Comparison of ENCODE assay signal across 8 cellular contexts in genomic region chr22:24146791-24147353, GRCh38. TPM values are rescaled to one million over a fixed set of nuclear protein-coding genes. Genes with fewer than 3 reads are reported as not detected.
DNase-seq lines count a peak whose midpoint lies in the region; ATAC-seq and TF ChIP-seq lines count a peak whose summit lies in the region.

No MANE protein-coding gene starts in this region.

- H3K4me3 ChIP-seq in Peyer's patch (no peak overlapping the region), fibroblast of mammary gland (ENCODE audit: control insufficient read depth, low read depth, low read length) (no peak overlapping the region)

- no peak for TF ChIP-seq CTCF in Peyer's patch (IDR thresholded peaks at IDR 0.05)
- no peak for TF ChIP-seq CTCF in fibroblast of mammary gland (conservative IDR thresholded peaks at IDR 0.05; ENCODE audit: control insufficient read depth, insufficient read depth, low read depth, low read length)

- H3K4me1 ChIP-seq in Peyer's patch = peaks cover 5 to 55% (median 32%) of the 10 kb centered on the region in 4 donors

- H3K27ac ChIP-seq in Peyer's patch = peak overlapping the region; percentile 54 to 79 (median 62)

- DNase-seq in D341Med (ENCODE audit: low spot score) (peak; percentile 52), Peyer's patch (no peak), fibroblast of mammary gland (ENCODE audit: low read depth) (peak; percentile 77), renal cortical epithelial cell (ENCODE audit: low read depth) (peak; percentile 79), GOT3 (lab: John Stamatoyannopoulos, UW) (no peak)

- no peaks in the 10 kb centered on the region for H3K9me3 ChIP-seq in Peyer's patch

- H3K27me3 ChIP-seq in Peyer's patch = no peaks in the 10 kb centered on the region

- no peaks in the 10 kb centered on the region for H3K36me3 ChIP-seq in Peyer's patch

- no peak for TF ChIP-seq POLR2A in Peyer's patch (IDR thresholded peaks at IDR 0.05)

- ATAC-seq in GM18502 (IDR thresholded peaks at IDR 0.05; ENCODE audit: poor library complexity, unreplicated experiment) (no peak), GM21825 (IDR thresholded peaks at IDR 0.05; ENCODE audit: unreplicated experiment) (no peak), GM18520 (IDR thresholded peaks at IDR 0.05; ENCODE audit: unreplicated experiment) (no peak)

RNA-seq across cellular contexts. Expression of gene SUSD2, which starts 34.4 kb away (rescaled TPM):
- total RNA-seq in Peyer's patch = 100 to 1,000 TPM in 2 of 4 donors, 10 to 100 TPM in 2; 10.7 to 367 (median 209) TPM
- total RNA-seq in renal cortical epithelial cell = 0.10 TPM in 1 of 2 replicates, not detected in the other

Comparison
In these comparisons a context has a peak if more than half of its experiments do, and no peak if none do; other contexts are left out.
1. DNase-seq: peak in D341Med (single experiment), fibroblast of mammary gland (single experiment) and renal cortical epithelial cell (single experiment); none in Peyer's patch (0 of 3) and GOT3 (single experiment).
2. RNA of gene SUSD2, which starts 34.4 kb away (total RNA-seq): 10.7 to 367 TPM in Peyer's patch; 0.10 TPM in renal cortical epithelial cell; every median in the first group is over 10 times any median in the second.